8 cellular contexts compared by ENCODE assay signal in the genomic region with DNA sequence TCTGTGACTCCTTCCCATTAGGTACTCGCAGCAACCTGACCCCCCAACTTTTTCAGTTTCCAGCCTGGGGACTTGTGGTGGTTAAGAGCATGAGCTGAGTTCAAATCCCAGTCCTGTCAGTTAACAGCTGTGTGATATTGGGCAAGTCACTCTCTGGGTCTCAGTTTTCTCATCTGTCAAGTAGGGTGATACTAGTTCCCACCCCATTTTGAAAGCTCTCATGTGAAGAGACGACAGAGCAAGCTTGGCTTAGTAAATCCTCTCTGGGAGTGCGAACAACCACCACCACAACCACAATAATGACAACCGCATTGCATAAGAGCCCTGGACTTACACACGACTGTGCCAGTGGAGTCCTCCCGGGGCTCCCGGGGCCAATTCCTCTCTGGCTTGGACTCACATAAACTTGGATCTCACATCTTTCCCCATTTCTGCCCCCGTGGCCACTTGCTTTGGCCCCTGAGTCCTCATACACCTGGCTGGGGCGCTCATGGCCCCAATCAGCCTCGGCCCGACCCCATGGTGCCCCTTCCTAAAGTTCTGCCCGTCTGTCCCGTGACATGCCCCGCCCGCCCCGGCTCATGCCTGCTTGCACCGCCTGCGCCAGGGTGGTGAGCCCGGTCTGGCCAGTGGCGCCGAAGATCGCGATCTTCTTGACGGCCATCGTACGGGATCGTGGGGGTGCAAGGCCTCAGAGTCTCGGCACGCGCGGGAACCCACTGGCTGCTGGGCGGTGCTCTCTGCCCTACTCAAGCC. TPM values are rescaled to one million over a fixed set of nuclear protein-coding genes. Genes with fewer than 3 reads are reported as not detected.
DNase-seq lines count a peak whose midpoint lies in the region; ATAC-seq, FAIRE-seq and TF ChIP-seq lines count a peak whose summit lies in the region.

A gene (minus strand): TSS at position 721 of the 756 bp plus-strand sequence. CDS start 57 bp downstream, at position 664.

- CTCF ChIA-PET in T-cell (lab: Charles Lee) (interaction anchor here (0.5 to 1.7 kb wide), 10 partner anchors 22 to 1066 kb away, joined by 3 to 18 read pairs (median 4); a partner anchor contains a TSS), H1 (lab: Charles Lee; ENCODE audit: partially characterized antibody) (interaction anchor here (0.5 to 7.9 kb wide), 36 partner anchors 9 to 160 kb away, joined by 3 to 49 read pairs (median 7); a partner anchor contains a TSS)

- H3K36me3 ChIP-seq in H1 (ENCODE audit: control insufficient read depth in 2 of 4, insufficient read depth in 4 of 4, low read length in 3 of 4) (no peaks in the 10 kb centered on the region), urinary bladder (ENCODE audit: insufficient read depth) (no peaks in the 10 kb centered on the region)

- no peak within 1 kb of the TSS for H4K91ac ChIP-seq in H1 (replicated peaks; ENCODE audit: insufficient read length, low read length)

- H2BK120ac ChIP-seq in H1 (replicated peaks; ENCODE audit: low read depth, low read length): no peak within 1 kb of the TSS

- peak within 1 kb of the TSS; percentile 95; the same call in 1 of the 2 replicates for H2BK15ac ChIP-seq in H1 (ENCODE audit: low read length)

- peak within 1 kb of the TSS; percentile 76 to 92 (median 83) for H3K4me3 Mint-ChIP-seq in T-cell

- peak within 1 kb of the TSS; percentile 72 to 75 for H3K4me2 ChIP-seq in H1 (ENCODE audit: insufficient read depth in 1 of 2, low read depth in 2 of 2, low read length in 2 of 2)

- H3K36me3 Mint-ChIP-seq in T-cell: no peaks in the 10 kb centered on the region

- H3K79me2 ChIP-seq in H1 (ENCODE audit: control insufficient read depth in 1 of 2, insufficient read depth in 2 of 2, low read length in 2 of 2): no peaks in the 10 kb centered on the region

- H3K4me3 ChIP-seq in H1 (ENCODE audit: extremely low read depth in 1 of 4, insufficient read depth in 2 of 4, low read depth in 3 of 4, low read length in 4 of 4) (peak within 1 kb of the TSS; percentile 47 to 86 (median 70)), urinary bladder (ENCODE audit: low read depth, low read length) (peak within 1 kb of the TSS; percentile 61)

- peak within 1 kb of the TSS; percentile 91; the same call in 1 of the 2 replicates for H2BK5ac ChIP-seq in H1 (ENCODE audit: low read depth, low read length)

- H2AFZ ChIP-seq in H1 (ENCODE audit: low read length): no peak within 1 kb of the TSS

- no peak for TF ChIP-seq EP300 in H1 (IDR thresholded peaks at IDR 0.05; ENCODE audit: borderline replicate concordance in 1 of 2, low read depth in 2 of 2, low read length in 2 of 2)

- H3K27ac Mint-ChIP-seq in T-cell: peak within 1 kb of the TSS; percentile 68 to 69

- WGBS in H1 (ENCODE audit: extremely low coverage in 1 of 2, insufficient coverage in 1 of 2, insufficient read length in 1 of 2, insufficient replicate concordance in 2 of 2, low coverage in 1 of 2, low lambda C conversion rate in 2 of 2, missing lambda C conversion rate in 1 of 2), 2 experiments: 13% methylated on average over 32 of the region's 32 CpGs; no CpG with 5 or more reads in 1 of the 2 experiments
- 5% methylated on average over 32 of the region's 32 CpGs for WGBS in urinary bladder

- TF ChIP-seq POLR2A in H1 (IDR thresholded peaks at IDR 0.05; ENCODE audit: control extremely low read depth in 1 of 2, low read depth in 2 of 2, low read length in 2 of 2): no peak

- peak; percentile 36 for ATAC-seq in HG03354 (IDR thresholded peaks at IDR 0.05; ENCODE audit: poor library complexity, severe bottlenecking, unreplicated experiment)
- no peak for ATAC-seq in T-cell (replicated peaks in 1 of 4)

- H3K56ac ChIP-seq in H1 (replicated peaks; ENCODE audit: insufficient read length, low read depth, low read length): peak within 1 kb of the TSS; percentile 47

- DNase-seq in G401 (ENCODE audit: low spot score) (no peak), T-cell (peak in 17 of 34 experiments; percentile 8 to 44 (median 32)), H1 (ENCODE audit: low read depth in 1 of 2, low spot score in 2 of 2) (no peak), midbrain (lab: John Stamatoyannopoulos, UW) (peak; percentile 49)
- no peak for DNase-seq in effector CD4-positive, alpha-beta T cell
- DNase-seq in activated effector memory CD4-positive, alpha-beta T cell treated with anti-CD3 and anti-CD28 coated beads, Interleukin-2, amount 50 U/mL, for 16 hours: no peak

- peaks cover 12 to 28% (median 22%) of the 10 kb centered on the region in 4 experiments for H3K27me3 ChIP-seq in H1 (replicated peaks in 1 of 4; ENCODE audit: control insufficient read depth in 3 of 4, extremely low read depth in 1 of 4, insufficient read depth in 3 of 4, low read length in 3 of 4)

- H3K14ac ChIP-seq in H1 (ENCODE audit: insufficient read length): no peak within 1 kb of the TSS

- H2AK5ac ChIP-seq in H1 (ENCODE audit: low read depth, low read length): peak within 1 kb of the TSS; percentile 8; the same call in 1 of the 2 replicates

- H3K27ac ChIP-seq in H1 (ENCODE audit: low read depth, low read length) (no peak within 1 kb of the TSS), urinary bladder (ENCODE audit: low read depth) (peak within 1 kb of the TSS; percentile 68)

- no peak for TF ChIP-seq CTCF in H1 (IDR thresholded peaks at IDR 0.05; ENCODE audit: control extremely low read depth in 1 of 3, insufficient read depth in 1 of 3, low read depth in 1 of 3, low read length in 3 of 3)

- H2BK20ac ChIP-seq in H1 (ENCODE audit: low read length): no peak within 1 kb of the TSS

- H2BK12ac ChIP-seq in H1 (ENCODE audit: low read depth, low read length): peak within 1 kb of the TSS; percentile 90; the same call in 1 of the 2 replicates

- peaks cover 24 to 34% (median 24%) of the 10 kb centered on the region in 3 donors for H3K4me1 Mint-ChIP-seq in T-cell

- peaks cover 4 to 8% of the 10 kb centered on the region in 2 experiments for H4K20me1 ChIP-seq in H1 (replicated peaks in 1 of 2; ENCODE audit: control insufficient read depth in 1 of 2, insufficient read depth in 2 of 2, low read length in 2 of 2)

- H3K18ac ChIP-seq in H1 (ENCODE audit: extremely low read depth, low read length): peak within 1 kb of the TSS; percentile 95

- peak within 1 kb of the TSS; percentile 35 for H3K23ac ChIP-seq in H1 (ENCODE audit: insufficient read length)

- H3K4me1 ChIP-seq in H1 (replicated peaks in 1 of 4; ENCODE audit: control insufficient read depth in 3 of 4, insufficient read depth in 4 of 4, low read length in 3 of 4): peaks cover 0 to 15% (median 8%) of the 10 kb centered on the region in 4 experiments; a peak in 6 of 7 replicates
- peaks cover 2% of the 10 kb centered on the region for H3K4me1 ChIP-seq in urinary bladder (ENCODE audit: insufficient read depth)

- peak within 1 kb of the TSS; percentile 48 to 78 (median 60); a peak in 5 of 7 replicates for H3K9ac ChIP-seq in H1 (replicated peaks in 1 of 4; ENCODE audit: extremely low read depth in 1 of 4, low read depth in 3 of 4, low read length in 3 of 4)

- H4K5ac ChIP-seq in H1 (ENCODE audit: insufficient read length, low read depth, low read length): no peak within 1 kb of the TSS

- H3K9me3 Mint-ChIP-seq in T-cell: no peaks in the 10 kb centered on the region

- H3K23me2 ChIP-seq in H1 (ENCODE audit: low read depth, low read length): peaks cover 8% of the 10 kb centered on the region

- POLR2A ChIA-PET in T-cell (lab: Charles Lee) (interaction anchor here (0.5 to 1.8 kb wide), 6 partner anchors 22 to 899 kb away, joined by 3 to 9 read pairs (median 3); a partner anchor contains a TSS), H1 (lab: Charles Lee; ENCODE audit: partially characterized antibody) (interaction anchor here (1.0 to 5.3 kb wide), 5 partner anchors 14 to 45 kb away, joined by 3 to 25 read pairs (median 5); a partner anchor contains a TSS)

- peaks cover 5 to 16% of the 10 kb centered on the region in 2 donors for H3K27me3 Mint-ChIP-seq in T-cell

- in situ Hi-C loops in G401 (cut with HindIII; ENCODE audit: low sequenced_read_pairs): no loop called here

- H3K9me3 ChIP-seq in H1 (ENCODE audit: insufficient read depth in 2 of 2, low read depth in 1 of 2, low read length in 1 of 2): no peaks in the 10 kb centered on the region

- FAIRE-seq in H1 (lab: Jason Lieb, UNC): no peak

- TF ChIP-seq RAD21 in H1 (IDR thresholded peaks at IDR 0.05 in 1 of 2, conservative IDR thresholded peaks at IDR 0.05 in 1 of 2; ENCODE audit: low read depth in 2 of 2, low read length in 2 of 2): no peak

- H3K4ac ChIP-seq in H1 (replicated peaks; ENCODE audit: insufficient read length, low read depth, low read length): no peak within 1 kb of the TSS

- peak within 1 kb of the TSS; percentile 45; the same call in 1 of the 2 replicates for H4K8ac ChIP-seq in H1 (ENCODE audit: extremely low read depth, insufficient read depth, low read length)

- no peaks in the 10 kb centered on the region for H3K79me1 ChIP-seq in H1 (ENCODE audit: low read depth, low read length)

TF ChIP-seq in H1, 55 proteins besides CTCF, POLR2A, EP300 and RAD21 (continues in another document):
- no peak for TF ChIP-seq TBP (IDR thresholded peaks at IDR 0.05; ENCODE audit: low read depth, low read length)
- peak; percentile 76 for TF ChIP-seq KDM1A (IDR thresholded peaks at IDR 0.05; ENCODE audit: borderline replicate concordance, low read length)
- TF ChIP-seq SIN3A (conservative IDR thresholded peaks at IDR 0.05 in 1 of 2, IDR thresholded peaks at IDR 0.05 in 1 of 2; ENCODE audit: low read depth in 1 of 2, low read length in 2 of 2): no peak; a peak in 2 of 4 replicates
- TF ChIP-seq, protein P1, sequence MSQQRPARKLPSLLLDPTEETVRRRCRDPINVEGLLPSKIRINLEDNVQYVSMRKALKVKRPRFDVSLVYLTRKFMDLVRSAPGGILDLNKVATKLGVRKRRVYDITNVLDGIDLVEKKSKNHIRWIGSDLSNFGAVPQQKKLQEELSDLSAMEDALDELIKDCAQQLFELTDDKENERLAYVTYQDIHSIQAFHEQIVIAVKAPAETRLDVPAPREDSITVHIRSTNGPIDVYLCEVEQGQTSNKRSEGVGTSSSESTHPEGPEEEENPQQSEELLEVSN (IDR thresholded peaks at IDR 0.05): no peak
- 0 out of 2 replicates have a peak, but pooled peaks have one; percentile 24 for TF ChIP-seq TAF1 (IDR thresholded peaks at IDR 0.05; ENCODE audit: low read depth, low read length)
- TF ChIP-seq SUZ12 (IDR thresholded peaks at IDR 0.05; ENCODE audit: low read length): no peak
- TF ChIP-seq ASH2L (IDR thresholded peaks at IDR 0.05; ENCODE audit: low read length): peak; percentile 46

RNA-seq across cellular contexts. Expression of the gene that starts here (rescaled TPM):
- total RNA-seq in G401 (2014; rRNA removed; shearing (Covaris generic)): 195 and 247 TPM in 2 replicates
- 10 to 100 TPM in 3 of 5 donors, 1 to 10 TPM in 2; 6.8 to 20.3 (median 16.4) TPM for total RNA-seq in T-cell
- 28.7 and 32.3 TPM in 2 replicates for total RNA-seq in H1 (2021; fragmentation: NEBNext Ultra II Directional; extraction: Animal tissue kit (Norgen Biotek cat#: 25700))
- polyA plus RNA-seq in H1 (2011; rRNA removed): 182 and 196 TPM in 2 replicates
- 134 TPM for polyA plus RNA-seq in H1 (2011; cell fraction: cytosol; rRNA removed)
- 82.5 TPM for polyA plus RNA-seq in H1 (2011; cell fraction: nucleus; rRNA removed)
- polyA plus RNA-seq in H1 (2012, experiment 1 of 2): 36.4 to 73.2 TPM (median 66.2 TPM) in 4 replicates
- 60.9 TPM for polyA plus RNA-seq in H1 (2012, experiment 2 of 2)
- polyA plus RNA-seq in H1 (2013, experiment 1 of 2): 43.5 TPM
- 41.3 TPM for polyA plus RNA-seq in H1 (2013, experiment 2 of 2)
- 37.7 and 38.8 TPM in 2 replicates for polyA minus RNA-seq in H1 (2011; rRNA and poly(A)+ RNA removed)
- polyA minus RNA-seq in H1 (2011; cell fraction: cytosol; rRNA and poly(A)+ RNA removed): 41.1 TPM
- polyA minus RNA-seq in H1 (2011; cell fraction: nucleus; rRNA and poly(A)+ RNA removed): 29.0 TPM
- 48.2 TPM for total RNA-seq in urinary bladder
- 200 TPM for polyA plus RNA-seq in urinary bladder
